ENCODE assay signal across 18 cellular contexts in the genomic region with DNA sequence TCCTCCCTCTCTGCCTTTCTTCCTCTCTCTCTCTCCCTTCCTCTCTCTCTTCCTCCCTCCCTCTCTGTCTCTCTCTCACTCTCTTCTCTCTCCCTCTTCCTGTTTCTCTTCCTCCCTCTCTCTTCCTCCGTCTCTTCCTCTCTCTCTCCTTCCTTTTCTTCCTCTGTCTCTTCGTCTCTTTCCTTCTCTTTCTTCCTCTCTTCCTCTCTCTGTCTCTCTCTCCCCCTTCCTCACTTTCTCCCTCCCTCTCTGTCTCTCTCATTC.
"Had no signal": no experiment of that assay in that cellular context is flagged by ENCODE, and none has a peak within 500 bp of the region (broad histone marks: within the 10 kb centered on the region; RNA-seq: fewer than 3 reads in every experiment).

No MANE protein-coding gene starts in this region.

- FAIRE-seq: HTR-8/SVneo had no signal

- H3K27ac ChIP-seq: HL-60, RWPE1, SJCRH30 had no signal

- DNase-seq: KBM-7, NCI-H1048, NCI-H1105, NCI-H1417, NCI-H1436 treated with DMSO at 0.1 percent for 48 hours, NCI-H1694, NCI-H187 treated with DMSO at 0.1 percent for 48 hours, NCI-H2029 treated with DMSO at 0.1 percent for 48 hours, NCI-H2227 treated with DMSO at 0.1 percent for 48 hours, NCI-H524 treated with DMSO at 0.1 percent for 48 hours, NCI-H69, NCI-H774, PC-3, SHP77, SJCRH30 had no signal

- H3K27me3 ChIP-seq: SJCRH30 had no signal

- H3K4me1 ChIP-seq: SJCRH30 had no signal

- H3K36me3 ChIP-seq: SJCRH30 had no signal

- H3K9me3 ChIP-seq: SJCRH30 had no signal

- H3K4me3 ChIP-seq: SJCRH30 had no signal
